In genomic region chrX:101931494-101932248, GRCh38 we compare ENCODE assay signal across 8 cellular contexts. TPM values are rescaled to one million over a fixed set of nuclear protein-coding genes. Genes with fewer than 3 reads are reported as not detected.
A peak's percentile ranks its signal among the peaks of the same experiment; 100 is the strongest.
DNase-seq lines count a peak whose midpoint lies in the region; FAIRE-seq and TF ChIP-seq lines count a peak whose summit lies in the region.

Gene ZMAT1 (minus strand): TSS chrX:101932027. CDS start chrX:101932008, 19 bp downstream.

- in situ Hi-C loops in GM23248 (cut with MboI): no loop called here

- no peak within 1 kb of the TSS for H2AK5ac ChIP-seq in neuronal stem cell (ENCODE audit: low read depth, low read length)

- H4K91ac ChIP-seq in neuronal stem cell (ENCODE audit: low read depth, low read length, poor library complexity): no peak within 1 kb of the TSS

- TF ChIP-seq POLR2A in Raji (IDR thresholded peaks at IDR 0.05; ENCODE audit: insufficient read depth, low read depth, low read length): peak; percentile 74

- WGBS in GM23248 (ENCODE audit: low coverage in 1 of 2, low lambda C conversion rate in 2 of 2, missing lambda C conversion rate in 2 of 2), 2 experiments: 2 to 8% methylated on average over 9 to 17 of the region's 74 CpGs
- WGBS in neuronal stem cell (ENCODE audit: extremely low coverage in 2 of 2, insufficient read length in 2 of 2, insufficient replicate concordance in 1 of 2), 2 donors: no CpG with 5 or more reads among the region's 74 CpGs

- H3K9ac ChIP-seq in GM23248: peak within 1 kb of the TSS; percentile 77
- H3K9ac ChIP-seq in neuronal stem cell (ENCODE audit: low read depth, low read length, poor library complexity): peak within 1 kb of the TSS; percentile 44
- H3K9ac ChIP-seq in subcutaneous abdominal adipose tissue (ENCODE audit: low read length in 5 of 5): peak within 1 kb of the TSS in 4 of 5 donors; percentile 20 to 43 (median 34)

- H3K79me1 ChIP-seq in neuronal stem cell (ENCODE audit: low read depth, low read length): no peaks in the 10 kb centered on the region

- H3K4me1 ChIP-seq in GM23248 (ENCODE audit: insufficient read depth) (no peaks in the 10 kb centered on the region), neuronal stem cell (ENCODE audit: control insufficient read depth in 2 of 2, insufficient read depth in 1 of 2, low read depth in 1 of 2, low read length in 2 of 2) (no peaks in the 10 kb centered on the region), subcutaneous abdominal adipose tissue (ENCODE audit: control insufficient read depth in 5 of 5, insufficient read depth in 5 of 5, low read length in 5 of 5) (peaks cover 0 to 6% (median 5%) of the 10 kb centered on the region in 5 donors)

- peak within 1 kb of the TSS; percentile 42 for H3K4me2 ChIP-seq in GM23248 (ENCODE audit: unreplicated experiment)
- H3K4me2 ChIP-seq in neuronal stem cell (ENCODE audit: insufficient read depth, low read length, poor library complexity, severe bottlenecking): peak within 1 kb of the TSS; percentile 66

- H3F3A ChIP-seq in GM23248 (ENCODE audit: insufficient read depth): no peaks in the 10 kb centered on the region

- no peaks in the 10 kb centered on the region for H3K9me3 ChIP-seq in GM23248 (ENCODE audit: low read depth)
- H3K9me3 ChIP-seq in neuronal stem cell (replicated peaks in 1 of 2; ENCODE audit: control insufficient read depth in 2 of 2, insufficient read depth in 1 of 2, low read depth in 1 of 2, low read length in 2 of 2): no peaks in the 10 kb centered on the region
- no peaks in the 10 kb centered on the region for H3K9me3 ChIP-seq in subcutaneous abdominal adipose tissue (ENCODE audit: control insufficient read depth in 5 of 5, low read length in 5 of 5)

- no peak within 1 kb of the TSS for H3K14ac ChIP-seq in neuronal stem cell (ENCODE audit: low read length)

- H3K27me3 ChIP-seq in GM23248 (replicated peaks; ENCODE audit: insufficient read depth) (no peaks in the 10 kb centered on the region), neuronal stem cell (ENCODE audit: control insufficient read depth in 3 of 3, insufficient read depth in 3 of 3, low read depth in 1 of 3, low read length in 3 of 3) (no peaks in the 10 kb centered on the region), subcutaneous abdominal adipose tissue (ENCODE audit: control insufficient read depth in 5 of 5, insufficient read depth in 4 of 5, low read length in 5 of 5) (no peaks in the 10 kb centered on the region)

- DNase-seq in EH (ENCODE audit: low read depth): peak; percentile 87
- DNase-seq in GM23248: peak; percentile 81
- peak; percentile 84 to 91 for DNase-seq in Kasumi-1 (lab: John Stamatoyannopoulos, UW)
- DNase-seq in activated gamma-delta T cell (lab: John Stamatoyannopoulos, UW): peak; percentile 62
- peak; percentile 68 to 71 for DNase-seq in frontal cortex (ENCODE audit: low spot score in 2 of 2)
- peak; percentile 83 for DNase-seq in neuronal stem cell (ENCODE audit: low spot score)

- H3K36me3 ChIP-seq in GM23248 (ENCODE audit: low read depth) (no peaks in the 10 kb centered on the region), neuronal stem cell (replicated peaks in 1 of 2; ENCODE audit: control insufficient read depth in 2 of 2, insufficient read depth in 2 of 2, low read length in 2 of 2) (no peaks in the 10 kb centered on the region), subcutaneous abdominal adipose tissue (ENCODE audit: control insufficient read depth in 5 of 5, insufficient read depth in 5 of 5, low read length in 5 of 5) (no peaks in the 10 kb centered on the region)

- no peak within 1 kb of the TSS for H2BK5ac ChIP-seq in neuronal stem cell (ENCODE audit: low read length)

- no peak within 1 kb of the TSS for H4K8ac ChIP-seq in neuronal stem cell (ENCODE audit: low read depth, low read length)

- no peaks in the 10 kb centered on the region for H3K79me2 ChIP-seq in GM23248 (ENCODE audit: insufficient read depth)

- no peak within 1 kb of the TSS for H2BK12ac ChIP-seq in neuronal stem cell (ENCODE audit: low read length)

- peak within 1 kb of the TSS; percentile 91 for H3K18ac ChIP-seq in neuronal stem cell (ENCODE audit: low read length)

- peak within 1 kb of the TSS; percentile 72 for H3K4me3 ChIP-seq in GM23248
- peak within 1 kb of the TSS; percentile 55 to 78 for H3K4me3 ChIP-seq in neuronal stem cell (ENCODE audit: low read length in 2 of 2)
- H3K4me3 ChIP-seq in subcutaneous abdominal adipose tissue (ENCODE audit: low read depth in 1 of 5, low read length in 5 of 5): peak within 1 kb of the TSS; percentile 58 to 67 (median 64)

- H3K4ac ChIP-seq in neuronal stem cell (ENCODE audit: low read length): no peak within 1 kb of the TSS

- FAIRE-seq in frontal cortex (lab: Jason Lieb, UNC): no peak

- H3K9me2 ChIP-seq in GM23248 (ENCODE audit: insufficient read depth): no peaks in the 10 kb centered on the region

- H2AFZ ChIP-seq in GM23248: peak within 1 kb of the TSS; percentile 70
- H2AFZ ChIP-seq in neuronal stem cell (ENCODE audit: low read length): peak within 1 kb of the TSS; percentile 89

- H2BK15ac ChIP-seq in neuronal stem cell (ENCODE audit: low read length): no peak within 1 kb of the TSS

- no peak within 1 kb of the TSS for H3K27ac ChIP-seq in GM23248
- peak within 1 kb of the TSS; percentile 51 for H3K27ac ChIP-seq in neuronal stem cell (replicated peaks; ENCODE audit: low read length)
- peak within 1 kb of the TSS; percentile 60 for H3K27ac ChIP-seq in subcutaneous abdominal adipose tissue (ENCODE audit: low read depth, low read length)

- H3K23ac ChIP-seq in neuronal stem cell (ENCODE audit: low read depth, low read length, poor library complexity): no peak within 1 kb of the TSS

- no peak within 1 kb of the TSS for H2BK120ac ChIP-seq in neuronal stem cell (ENCODE audit: low read depth, low read length)

- H4K20me1 ChIP-seq in GM23248 (ENCODE audit: insufficient read depth): no peaks in the 10 kb centered on the region

RNA-seq across cellular contexts. Expression of gene ZMAT1, which starts in this region (rescaled TPM):
- not detected in 2 replicates for total RNA-seq in GM23248 (2014; rRNA removed; shearing (Covaris generic))
- polyA plus RNA-seq in GM23248 (2016; fragmentation: Nextera tagmentation; extraction: Ambion mirVana): 0.06 TPM in 1 of 2 replicates, not detected in the other
- total RNA-seq in frontal cortex: 6.5 TPM
- 3.8 TPM for polyA plus RNA-seq in neuronal stem cell (2013, experiment 1 of 2)
- 3.8 TPM for polyA plus RNA-seq in neuronal stem cell (2013, experiment 2 of 2)

Comparison
In these comparisons a context has a peak if more than half of its experiments do, and no peak if none do; other contexts are left out.
1. Peak in DNase-seq, H3K4me3 ChIP-seq, H3K9ac ChIP-seq and H3K4me2 ChIP-seq in GM23248; RNA of the gene not detected or under 1 TPM.